In the genomic region with DNA sequence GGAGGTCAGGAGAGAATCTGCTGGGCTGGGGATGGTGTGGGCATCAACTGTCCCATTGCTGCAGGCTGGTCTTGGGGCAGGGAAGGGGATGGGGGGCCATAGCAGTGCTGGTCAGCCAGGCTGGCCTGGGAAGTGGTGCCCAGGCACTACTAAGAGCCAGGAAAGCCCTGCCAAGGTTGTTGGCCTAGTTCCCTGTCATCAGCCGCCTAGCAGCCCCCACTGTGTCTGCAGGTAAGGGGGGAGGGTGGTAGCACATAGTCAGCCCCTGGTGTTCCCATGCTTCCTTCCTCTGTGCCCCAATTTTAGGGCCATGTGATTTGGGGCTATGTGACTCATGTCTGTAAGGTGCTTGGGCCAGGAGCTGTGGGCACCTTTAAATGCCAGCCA, we compare ENCODE assay signal across 11 cellular contexts. TPM values are rescaled to one million over a fixed set of nuclear protein-coding genes. Genes with fewer than 3 reads are reported as not detected.
DNase-seq lines count a peak whose midpoint lies in the region; ATAC-seq, FAIRE-seq and TF ChIP-seq lines count a peak whose summit lies in the region.
"Had no signal": no experiment of that assay in that cellular context is flagged by ENCODE, and none has a peak within 500 bp of the region (broad histone marks: within the 10 kb centered on the region; RNA-seq: fewer than 3 reads in every experiment).

No MANE protein-coding gene starts in this region.

- TF ChIP-seq CTCF in HepG2 (CRISPR knock-in tag; IDR thresholded peaks at IDR 0.05): no peak

- peak overlapping the region; percentile 58 for H3K27ac Mint-ChIP-seq in activated naive CD8-positive, alpha-beta T cell treated with anti-CD3 and anti-CD28 coated beads, Interleukin-2, amount 10 ng/mL, durations not matched to agents 7 days and 5 days

- H3K9me3 ChIP-seq in HUES48 (ENCODE audit: control insufficient read depth, insufficient read depth, low read length) (no peaks in the 10 kb centered on the region), HepG2 (ENCODE audit: low read length) (no peaks in the 10 kb centered on the region), skeletal muscle tissue (ENCODE audit: control insufficient read depth in 3 of 3, low read length in 3 of 3) (no peaks in the 10 kb centered on the region)

- no peak overlapping the region; the same call in 1 of the 2 replicates for H3K4me3 ChIP-seq in HUES48 (ENCODE audit: low read depth, low read length)
- H3K4me3 ChIP-seq in HepG2 (replicated peaks in 1 of 3; ENCODE audit: insufficient read depth in 1 of 3, low read depth in 2 of 3, low read length in 3 of 3): no peak overlapping the region
- H3K4me3 ChIP-seq in skeletal muscle tissue (ENCODE audit: low read length in 3 of 3): peak overlapping the region; percentile 40 to 52 (median 51)

- no peaks in the 10 kb centered on the region for H3K9me3 Mint-ChIP-seq in activated naive CD8-positive, alpha-beta T cell treated with anti-CD3 and anti-CD28 coated beads, Interleukin-2, amount 10 ng/mL, durations not matched to agents 7 days and 5 days

- H3K9ac ChIP-seq in HUES48 (ENCODE audit: low read depth, low read length): no peak overlapping the region
- peak overlapping the region; percentile 6; the same call in 1 of the 2 replicates for H3K9ac ChIP-seq in HepG2 (ENCODE audit: insufficient read depth, low read depth, low read length)
- H3K9ac ChIP-seq in skeletal muscle tissue (ENCODE audit: low read depth in 1 of 3, low read length in 3 of 3): peak overlapping the region; percentile 48 to 69 (median 57)

- H3K79me2 ChIP-seq in HepG2 (ENCODE audit: insufficient read depth, low read length): peaks cover 35% of the 10 kb centered on the region

- peaks cover 57% of the 10 kb centered on the region for H3K4me1 Mint-ChIP-seq in activated naive CD8-positive, alpha-beta T cell treated with anti-CD3 and anti-CD28 coated beads, Interleukin-2, amount 10 ng/mL, durations not matched to agents 7 days and 5 days

- TF ChIP-seq RAD21 in HepG2 (CRISPR knock-in tag; IDR thresholded peaks at IDR 0.05): no peak

- peak overlapping the region; percentile 43 for H3K27ac ChIP-seq in HUES48 (ENCODE audit: low read depth, low read length)
- peak overlapping the region; percentile 81 for H3K27ac ChIP-seq in HepG2 (ENCODE audit: extremely low read length, insufficient read depth, low read length)
- H3K27ac ChIP-seq in skeletal muscle tissue (ENCODE audit: low read depth, low read length): peak overlapping the region; percentile 68

- no TSS peak for BruUV-seq in HepG2 (replicated peaks; lab: Mats Ljungman, UMichigan)

- TF ChIP-seq EP300 in HepG2 (IDR thresholded peaks at IDR 0.05; ENCODE audit: low read depth in 2 of 2, low read length in 2 of 2): no peak
- no peak for TF ChIP-seq EP300 in HepG2 (CRISPR knock-in tag; IDR thresholded peaks at IDR 0.05; ENCODE audit: borderline replicate concordance)

- POLR2A ChIA-PET in activated naive CD8-positive, alpha-beta T cell treated with anti-CD3 and anti-CD28 coated beads, Interleukin-2, amount 10 ng/mL, durations not matched to agents 7 days and 5 days (lab: Charles Lee): interaction anchor here (0.5 to 1.8 kb wide), 2 partner anchors 40 to 68 kb away, joined by 5 read pairs; no protein-coding TSS in a partner anchor
- POLR2A ChIA-PET in HepG2 (lab: Yijun Ruan, JAX): interaction anchor here (3.9 to 6.6 kb wide), 3 partner anchors 7 to 39 kb away, joined by 34 to 48 read pairs (median 35); a partner anchor contains a TSS

- WGBS in HepG2 (ENCODE audit: low lambda C conversion rate): 100% methylated on average over 1 of the region's 1 CpG

- H3K27me3 ChIP-seq in HUES48 (ENCODE audit: control insufficient read depth, insufficient read depth, low read length): peaks cover 73% of the 10 kb centered on the region
- H3K27me3 ChIP-seq in HepG2 (ENCODE audit: control insufficient read depth in 1 of 2, insufficient read depth in 2 of 2, low read length in 2 of 2): no peaks in the 10 kb centered on the region
- H3K27me3 ChIP-seq in skeletal muscle tissue (ENCODE audit: control insufficient read depth in 3 of 3, insufficient read depth in 3 of 3, low read length in 3 of 3): no peaks in the 10 kb centered on the region

- H2AFZ ChIP-seq in HepG2 (ENCODE audit: low read length): no peak overlapping the region

- H3K36me3 ChIP-seq in HUES48 (ENCODE audit: control insufficient read depth, insufficient read depth, low read length): peaks cover 11% of the 10 kb centered on the region; the same call in 1 of the 2 replicates
- H3K36me3 ChIP-seq in HepG2 (replicated peaks in 1 of 2; ENCODE audit: control insufficient read depth in 1 of 2, insufficient read depth in 2 of 2, low read length in 2 of 2): peaks cover 19 to 28% of the 10 kb centered on the region in 2 experiments
- peaks cover 12 to 27% (median 20%) of the 10 kb centered on the region in 3 donors for H3K36me3 ChIP-seq in skeletal muscle tissue (ENCODE audit: control insufficient read depth in 3 of 3, insufficient read depth in 3 of 3, low read length in 3 of 3)

- peak overlapping the region; percentile 94 for H3K4me2 ChIP-seq in HepG2 (ENCODE audit: low read depth, low read length)

- ATAC-seq in activated naive CD8-positive, alpha-beta T cell treated with anti-CD3 and anti-CD28 coated beads, Interleukin-2, amount 10 ng/mL, durations not matched to agents 7 days and 5 days (ENCODE audit: low read depth): no peak
- ATAC-seq in HepG2 (no peak), HG03342 (IDR thresholded peaks at IDR 0.05; ENCODE audit: unreplicated experiment) (no peak)

- CTCF ChIA-PET in HepG2 (lab: Yijun Ruan, JAX; ENCODE audit: low intra/inter-chr PET ratio, low total read pairs): no interaction called here

- no peak for FAIRE-seq in HepG2 (lab: Jason Lieb, UNC)
- FAIRE-seq: islet of Langerhans had no signal

- H3K4me3 Mint-ChIP-seq in activated naive CD8-positive, alpha-beta T cell treated with anti-CD3 and anti-CD28 coated beads, Interleukin-2, amount 10 ng/mL, durations not matched to agents 7 days and 5 days: peak overlapping the region; percentile 67

- H3K4me1 ChIP-seq in HUES48 (ENCODE audit: control insufficient read depth, insufficient read depth, low read length) (peaks cover 74% of the 10 kb centered on the region), HepG2 (ENCODE audit: insufficient read depth, low read length) (peaks cover 69% of the 10 kb centered on the region), skeletal muscle tissue (ENCODE audit: control insufficient read depth in 3 of 3, insufficient read depth in 3 of 3, low read length in 3 of 3) (peaks cover 82 to 89% (median 87%) of the 10 kb centered on the region in 3 donors)

- peaks cover 10% of the 10 kb centered on the region; the same call in 1 of the 2 replicates for H4K20me1 ChIP-seq in HepG2 (ENCODE audit: insufficient read depth, low read length)

- in situ Hi-C loops in HepG2 (cut with HindIII; ENCODE audit: extremely low pct_ligation_motif_present, low pct_unique_long_range_greater_than_20kb): no loop called here

- no peak for TF ChIP-seq POLR2A in HepG2 (IDR thresholded peaks at IDR 0.05; ENCODE audit: insufficient read depth in 1 of 2, low read depth in 2 of 2, low read length in 2 of 2)

- no peak for DNase-seq in activated naive CD8-positive, alpha-beta T cell treated with anti-CD3 and anti-CD28 coated beads, Interleukin-2, amount 10 ng/mL, durations not matched to agents 7 days and 5 days
- DNase-seq in HepG2 (ENCODE audit: low spot score) (no peak), NAMALWA (ENCODE audit: low spot score) (no peak), NCI-H2227 (lab: John Stamatoyannopoulos, UW; ENCODE audit: unreplicated experiment) (no peak), GOT3 (lab: John Stamatoyannopoulos, UW) (no peak)
- DNase-seq: central memory CD4-positive, alpha-beta T cell; GF-D8 had no signal

- intact Hi-C loops in HepG2 (cut with micrococcal nuclease; ENCODE audit: unreplicated experiment): no loop called here

- no peaks in the 10 kb centered on the region for H3K27me3 Mint-ChIP-seq in activated naive CD8-positive, alpha-beta T cell treated with anti-CD3 and anti-CD28 coated beads, Interleukin-2, amount 10 ng/mL, durations not matched to agents 7 days and 5 days

- H3K36me3 Mint-ChIP-seq in activated naive CD8-positive, alpha-beta T cell treated with anti-CD3 and anti-CD28 coated beads, Interleukin-2, amount 10 ng/mL, durations not matched to agents 7 days and 5 days: peaks cover 24% of the 10 kb centered on the region

RNA-seq across cellular contexts. Expression of a gene that starts 17.8 kb away (rescaled TPM):
- total RNA-seq in activated naive CD8-positive, alpha-beta T cell treated with anti-CD3 and anti-CD28 coated beads, Interleukin-2, amount 10 ng/mL, durations not matched to agents 7 days and 5 days: under 1 TPM in 1 of 2 experiments, not detected in 1; 0.48 TPM
- total RNA-seq in HepG2 (2016; rRNA removed; fragmentation: Illumina TruSeq; extraction: Trizol) (not detected in 2 replicates), skeletal muscle tissue (0.52 TPM)
- total RNA-seq in HepG2 (2016; cell fraction: cytosol; rRNA removed; fragmentation: Illumina TruSeq; extraction: Trizol; ENCODE audit: low read depth): not detected in 2 replicates
- total RNA-seq in HepG2 (2016; cell fraction: insoluble cytoplasmic fraction; rRNA removed; fragmentation: Illumina TruSeq; extraction: Trizol): not detected in 2 replicates
- not detected in 2 replicates for total RNA-seq in HepG2 (2016; cell fraction: membrane; rRNA removed; fragmentation: Illumina TruSeq; extraction: Trizol)
- total RNA-seq in HepG2 (2016; cell fraction: nucleus; rRNA removed; fragmentation: Illumina TruSeq; extraction: Trizol): not detected in 2 replicates
- polyA plus RNA-seq in HepG2 (2011; rRNA removed): not detected in 2 replicates
- not detected in 2 replicates for polyA plus RNA-seq in HepG2 (2011; cell fraction: cytosol; rRNA removed)
- polyA plus RNA-seq in HepG2 (2011; cell fraction: nucleus; rRNA removed): not detected in 2 replicates
- not detected in 2 replicates for polyA plus RNA-seq in HepG2 (2012)
- polyA plus RNA-seq in HepG2 (2016; cell fraction: cytosol; fragmentation: Illumina TruSeq; extraction: Trizol; ENCODE audit: low read depth): not detected in 2 replicates
- polyA plus RNA-seq in HepG2 (2016; cell fraction: insoluble cytoplasmic fraction; fragmentation: Illumina TruSeq; extraction: Trizol; ENCODE audit: low read depth): not detected in 2 replicates
- polyA plus RNA-seq in HepG2 (2016; cell fraction: membrane; fragmentation: Illumina TruSeq; extraction: Trizol; ENCODE audit: low read depth): not detected in 2 replicates
- not detected in 2 replicates for polyA plus RNA-seq in HepG2 (2016; cell fraction: nucleus; fragmentation: Illumina TruSeq; extraction: Trizol; ENCODE audit: insufficient read depth, low read depth)
- not detected in 2 replicates for polyA minus RNA-seq in HepG2 (2011; rRNA and poly(A)+ RNA removed; ENCODE audit: low replicate concordance)
- not detected in 2 replicates for polyA minus RNA-seq in HepG2 (2011; cell fraction: cytosol; rRNA and poly(A)+ RNA removed)
- polyA minus RNA-seq in HepG2 (2011; cell fraction: nucleus; rRNA and poly(A)+ RNA removed): not detected in 2 replicates

RNA-seq across cellular contexts. Expression of a gene that starts 37.8 kb away (rescaled TPM):
- total RNA-seq in activated naive CD8-positive, alpha-beta T cell treated with anti-CD3 and anti-CD28 coated beads, Interleukin-2, amount 10 ng/mL, durations not matched to agents 7 days and 5 days: 10 to 100 TPM; 51.7 to 53.6 TPM
- total RNA-seq in HepG2 (2016; rRNA removed; fragmentation: Illumina TruSeq; extraction: Trizol) (8.6 and 8.9 TPM in 2 replicates), skeletal muscle tissue (17.2 TPM)
- 3.2 and 3.7 TPM in 2 replicates for total RNA-seq in HepG2 (2016; cell fraction: cytosol; rRNA removed; fragmentation: Illumina TruSeq; extraction: Trizol; ENCODE audit: low read depth)
- total RNA-seq in HepG2 (2016; cell fraction: insoluble cytoplasmic fraction; rRNA removed; fragmentation: Illumina TruSeq; extraction: Trizol): 6.7 and 9.5 TPM in 2 replicates
- total RNA-seq in HepG2 (2016; cell fraction: membrane; rRNA removed; fragmentation: Illumina TruSeq; extraction: Trizol): 8.2 and 11.1 TPM in 2 replicates
- 6.0 and 7.0 TPM in 2 replicates for total RNA-seq in HepG2 (2016; cell fraction: nucleus; rRNA removed; fragmentation: Illumina TruSeq; extraction: Trizol)
- polyA plus RNA-seq in HepG2 (2011; rRNA removed): 6.0 and 6.4 TPM in 2 replicates
- polyA plus RNA-seq in HepG2 (2011; cell fraction: cytosol; rRNA removed): 2.2 and 3.8 TPM in 2 replicates
- 13.2 and 13.3 TPM in 2 replicates for polyA plus RNA-seq in HepG2 (2011; cell fraction: nucleus; rRNA removed)
- 15.4 and 16.1 TPM in 2 replicates for polyA plus RNA-seq in HepG2 (2012)
- polyA plus RNA-seq in HepG2 (2016; cell fraction: cytosol; fragmentation: Illumina TruSeq; extraction: Trizol; ENCODE audit: low read depth): 3.8 and 5.4 TPM in 2 replicates
- 12.7 and 17.8 TPM in 2 replicates for polyA plus RNA-seq in HepG2 (2016; cell fraction: insoluble cytoplasmic fraction; fragmentation: Illumina TruSeq; extraction: Trizol; ENCODE audit: low read depth)
- 9.6 and 13.8 TPM in 2 replicates for polyA plus RNA-seq in HepG2 (2016; cell fraction: membrane; fragmentation: Illumina TruSeq; extraction: Trizol; ENCODE audit: low read depth)
- polyA plus RNA-seq in HepG2 (2016; cell fraction: nucleus; fragmentation: Illumina TruSeq; extraction: Trizol; ENCODE audit: insufficient read depth, low read depth): 19.0 and 19.4 TPM in 2 replicates
- 6.4 and 11.7 TPM in 2 replicates for polyA minus RNA-seq in HepG2 (2011; rRNA and poly(A)+ RNA removed; ENCODE audit: low replicate concordance)
- 6.7 and 8.2 TPM in 2 replicates for polyA minus RNA-seq in HepG2 (2011; cell fraction: cytosol; rRNA and poly(A)+ RNA removed)
- polyA minus RNA-seq in HepG2 (2011; cell fraction: nucleus; rRNA and poly(A)+ RNA removed): 5.2 and 6.7 TPM in 2 replicates

RNA-seq across cellular contexts. Expression of a gene that starts 59.1 kb away (rescaled TPM):
- total RNA-seq in activated naive CD8-positive, alpha-beta T cell treated with anti-CD3 and anti-CD28 coated beads, Interleukin-2, amount 10 ng/mL, durations not matched to agents 7 days and 5 days: 10 to 100 TPM; 67.9 to 75.2 TPM
- total RNA-seq in HepG2 (2016; rRNA removed; fragmentation: Illumina TruSeq; extraction: Trizol): 114 and 154 TPM in 2 replicates
- 24.3 and 27.3 TPM in 2 replicates for total RNA-seq in HepG2 (2016; cell fraction: cytosol; rRNA removed; fragmentation: Illumina TruSeq; extraction: Trizol; ENCODE audit: low read depth)
- total RNA-seq in HepG2 (2016; cell fraction: insoluble cytoplasmic fraction; rRNA removed; fragmentation: Illumina TruSeq; extraction: Trizol): 117 and 162 TPM in 2 replicates
- total RNA-seq in HepG2 (2016; cell fraction: membrane; rRNA removed; fragmentation: Illumina TruSeq; extraction: Trizol): 42.3 and 51.8 TPM in 2 replicates
- 89.2 and 89.6 TPM in 2 replicates for total RNA-seq in HepG2 (2016; cell fraction: nucleus; rRNA removed; fragmentation: Illumina TruSeq; extraction: Trizol)
- 10.7 and 17.4 TPM in 2 replicates for polyA plus RNA-seq in HepG2 (2011; rRNA removed)
- 6.9 and 8.8 TPM in 2 replicates for polyA plus RNA-seq in HepG2 (2011; cell fraction: cytosol; rRNA removed)
- polyA plus RNA-seq in HepG2 (2011; cell fraction: nucleus; rRNA removed): 9.6 and 11.4 TPM in 2 replicates
- polyA plus RNA-seq in HepG2 (2012): 8.4 and 23.9 TPM in 2 replicates
- 12.0 and 14.2 TPM in 2 replicates for polyA plus RNA-seq in HepG2 (2016; cell fraction: cytosol; fragmentation: Illumina TruSeq; extraction: Trizol; ENCODE audit: low read depth)
- polyA plus RNA-seq in HepG2 (2016; cell fraction: insoluble cytoplasmic fraction; fragmentation: Illumina TruSeq; extraction: Trizol; ENCODE audit: low read depth): 133 and 135 TPM in 2 replicates
- polyA plus RNA-seq in HepG2 (2016; cell fraction: membrane; fragmentation: Illumina TruSeq; extraction: Trizol; ENCODE audit: low read depth): 15.3 and 18.9 TPM in 2 replicates
- polyA plus RNA-seq in HepG2 (2016; cell fraction: nucleus; fragmentation: Illumina TruSeq; extraction: Trizol; ENCODE audit: insufficient read depth, low read depth): 98.6 and 99.5 TPM in 2 replicates
- 8.7 and 50.8 TPM in 2 replicates for polyA minus RNA-seq in HepG2 (2011; rRNA and poly(A)+ RNA removed; ENCODE audit: low replicate concordance)
- 9.4 and 10.7 TPM in 2 replicates for polyA minus RNA-seq in HepG2 (2011; cell fraction: cytosol; rRNA and poly(A)+ RNA removed)
- polyA minus RNA-seq in HepG2 (2011; cell fraction: nucleus; rRNA and poly(A)+ RNA removed): 31.5 and 47.0 TPM in 2 replicates
- total RNA-seq in skeletal muscle tissue: 4.2 TPM

Comparison
In these comparisons a context has a peak if more than half of its experiments do, and no peak if none do; other contexts are left out.
1. H3K4me3 ChIP-seq: peak in skeletal muscle tissue (3 of 3); none in HUES48 (single experiment) and HepG2 (0 of 3).
2. Peak in every context shown above with its lines, with median percentiles within 50 percentile points of each other: H3K27ac ChIP-seq.